ENCODE assay signal across 26 cellular contexts in the genomic region with DNA sequence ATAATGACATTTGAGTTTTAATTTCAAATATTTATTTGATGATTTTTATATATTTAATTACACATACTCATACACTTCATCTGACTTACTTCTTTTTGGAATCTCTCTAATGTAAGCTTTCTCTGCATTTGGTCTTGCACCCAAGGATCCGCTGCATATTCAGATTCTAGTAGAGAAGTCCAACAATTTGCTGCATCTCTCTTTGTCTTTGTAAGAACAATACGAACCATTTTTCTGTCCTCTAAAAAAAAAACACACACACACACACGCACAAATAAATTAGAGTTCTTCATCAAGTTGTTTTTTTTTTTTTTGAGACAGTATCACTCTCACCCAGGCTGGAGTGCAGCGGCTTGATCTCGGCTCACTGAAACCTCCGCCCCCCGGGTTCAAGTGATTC. TPM values are rescaled to one million over a fixed set of nuclear protein-coding genes. Genes with fewer than 3 reads are reported as not detected.
A peak's percentile ranks its signal among the peaks of the same experiment; 100 is the strongest.
DNase-seq lines count a peak whose midpoint lies in the region; ATAC-seq and TF ChIP-seq lines count a peak whose summit lies in the region.
"Had no signal": no experiment of that assay in that cellular context is flagged by ENCODE, and none has a peak within 500 bp of the region (broad histone marks: within the 10 kb centered on the region; RNA-seq: fewer than 3 reads in every experiment).

No MANE protein-coding gene starts in this region.

- intact Hi-C loops in dorsolateral prefrontal cortex (cut with DNase I) = no loop called here

- no peaks in the 10 kb centered on the region for H3K27me3 ChIP-seq in dorsolateral prefrontal cortex
- H3K27me3 ChIP-seq: BE2C, gastroesophageal sphincter, SJSA1, thyroid gland had no signal

- H3K9me3 ChIP-seq in SK-N-MC (ENCODE audit: low read depth, low read length) = no peaks in the 10 kb centered on the region
- H3K9me3 ChIP-seq: BE2C, gastroesophageal sphincter, SJSA1, thyroid gland had no signal

- H3K27ac Mint-ChIP-seq in activated T-cell treated with anti-CD3 and anti-CD28 coated beads, Interleukin-2, amount 50 U/mL, for 72 hours = no peak overlapping the region
- H3K27ac Mint-ChIP-seq: naive B cell had no signal

- H3K4me3 ChIP-seq in SK-N-MC (no peak overlapping the region), dorsolateral prefrontal cortex (peak overlapping the region in 27 of 59 donors; percentile 0 to 98 (median 22))
- H3K4me3 ChIP-seq: gastroesophageal sphincter, SJSA1, thyroid gland had no signal

- ATAC-seq in activated T-cell treated with anti-CD3 and anti-CD28 coated beads, Interleukin-2, amount 50 U/mL, for 72 hours (replicated peaks in 1 of 2) = no peak
- ATAC-seq in HG03175 (IDR thresholded peaks at IDR 0.05; ENCODE audit: unreplicated experiment) = no peak
- ATAC-seq: gastroesophageal sphincter, HCT116 had no signal

- H3K36me3 Mint-ChIP-seq in activated T-cell treated with anti-CD3 and anti-CD28 coated beads, Interleukin-2, amount 50 U/mL, for 72 hours (ENCODE audit: insufficient read depth in 2 of 2) = peaks cover 14 to 34% of the 10 kb centered on the region in 2 donors

- no peak for TF ChIP-seq CTCF in dorsolateral prefrontal cortex (IDR thresholded peaks at IDR 0.05 in 54 of 56, conservative IDR thresholded peaks at IDR 0.05 in 2 of 56; ENCODE audit: low read depth in 1 of 56, partially characterized antibody in 56 of 56)

- DNase-seq in activated T-cell treated with anti-CD3 and anti-CD28 coated beads, Interleukin-2, amount 50 U/mL, for 72 hours = no peak
- DNase-seq in activated T-cell treated with anti-CD3 and anti-CD28 coated beads for 4 hours (no peak), SK-N-MC (ENCODE audit: low read depth, low spot score) (no peak), dorsolateral prefrontal cortex (no peak), superior temporal gyrus (ENCODE audit: extremely low spot score) (peak; percentile 57), 8988T (no peak), NOMO-1 (lab: John Stamatoyannopoulos, UW; ENCODE audit: unreplicated experiment in 2 of 2) (no peak)
- DNase-seq: ACHN; activated CD4-positive, alpha-beta T cell treated with anti-CD3 and anti-CD28 coated beads for 4 hours; BE2C; DMS153; hippocampal formation; KBM-7; MM.1S; naive B cell; NCI-H1417; NCI-H2029 treated with DMSO at 0.1 percent for 48 hours; NCI-H2227 treated with DMSO at 0.1 percent for 48 hours; RPMI8226; stimulated activated naive CD4-positive, alpha-beta T cell treated with Interleukin-2 at 50 U/mL for 16 hours; T-helper 2 cell; thyroid gland had no signal

- H3K27me3 Mint-ChIP-seq in activated T-cell treated with anti-CD3 and anti-CD28 coated beads, Interleukin-2, amount 50 U/mL, for 72 hours (ENCODE audit: low read depth) = no peaks in the 10 kb centered on the region
- H3K27me3 Mint-ChIP-seq: naive B cell had no signal

- no peaks in the 10 kb centered on the region for H3K9me3 Mint-ChIP-seq in activated T-cell treated with anti-CD3 and anti-CD28 coated beads, Interleukin-2, amount 50 U/mL, for 72 hours
- H3K9me3 Mint-ChIP-seq: naive B cell had no signal

- H3K27ac ChIP-seq in SK-N-MC (peak overlapping the region; percentile 67; the same call in 1 of the 2 replicates), dorsolateral prefrontal cortex (peak overlapping the region in 50 of 59 donors; percentile 0 to 96 (median 67))
- H3K27ac ChIP-seq: gastroesophageal sphincter, SJSA1, thyroid gland had no signal

- H3K9ac ChIP-seq in SK-N-MC (ENCODE audit: insufficient read length) = no peak overlapping the region

- H3K4me1 Mint-ChIP-seq in activated T-cell treated with anti-CD3 and anti-CD28 coated beads, Interleukin-2, amount 50 U/mL, for 72 hours (ENCODE audit: low read depth) = peaks cover 38% of the 10 kb centered on the region

- H3K36me3 ChIP-seq in SK-N-MC (ENCODE audit: insufficient read depth, low read length) = peaks cover 45% of the 10 kb centered on the region

- peak overlapping the region; percentile 34 to 85 for H3K4me3 Mint-ChIP-seq in activated T-cell treated with anti-CD3 and anti-CD28 coated beads, Interleukin-2, amount 50 U/mL, for 72 hours

RNA-seq across cellular contexts. Expression of gene NUDCD2, which starts 3.1 kb away (rescaled TPM):
- 10 to 100 TPM; 50.2 to 58.0 TPM for total RNA-seq in activated T-cell treated with anti-CD3 and anti-CD28 coated beads, Interleukin-2, amount 50 U/mL, for 72 hours
- 10 to 100 TPM; 24.1 to 54.3 (median 33.8) TPM for total RNA-seq in dorsolateral prefrontal cortex

RNA-seq across cellular contexts. Expression of gene HMMR, which starts 3.6 kb away (rescaled TPM):
- 10 to 100 TPM; 87.2 to 88.1 TPM for total RNA-seq in activated T-cell treated with anti-CD3 and anti-CD28 coated beads, Interleukin-2, amount 50 U/mL, for 72 hours
- total RNA-seq in dorsolateral prefrontal cortex = 1 to 10 TPM in 23 of 120 experiments, under 1 TPM in 87, not detected in 10; 0.15 to 2.6 (median 0.63) TPM

RNA-seq across cellular contexts. Expression of gene CCNG1, which starts 19.4 kb away (rescaled TPM):
- total RNA-seq in activated T-cell treated with anti-CD3 and anti-CD28 coated beads, Interleukin-2, amount 50 U/mL, for 72 hours = 100 to 1,000 TPM; 236 to 261 TPM
- total RNA-seq in dorsolateral prefrontal cortex = 10 to 100 TPM; 30.0 to 88.2 (median 49.4) TPM

RNA-seq across cellular contexts. Expression of gene MAT2B, which starts 48.6 kb away (rescaled TPM):
- 100 to 1,000 TPM; 103 to 121 TPM for total RNA-seq in activated T-cell treated with anti-CD3 and anti-CD28 coated beads, Interleukin-2, amount 50 U/mL, for 72 hours
- 10 to 100 TPM; 35.8 to 90.1 (median 67.1) TPM for total RNA-seq in dorsolateral prefrontal cortex

Comparison
In these comparisons a context has a peak if more than half of its experiments do, and no peak if none do; other contexts are left out.
1. RNA of gene HMMR, which starts 3.6 kb away (total RNA-seq): 87.2 to 88.1 TPM in activated T-cell treated with anti-CD3 and anti-CD28 coated beads, Interleukin-2, amount 50 U/mL, for 72 hours; 0.15 to 2.6 TPM in dorsolateral prefrontal cortex; every median in the first group is over 10 times any median in the second.